In the genomic region with DNA sequence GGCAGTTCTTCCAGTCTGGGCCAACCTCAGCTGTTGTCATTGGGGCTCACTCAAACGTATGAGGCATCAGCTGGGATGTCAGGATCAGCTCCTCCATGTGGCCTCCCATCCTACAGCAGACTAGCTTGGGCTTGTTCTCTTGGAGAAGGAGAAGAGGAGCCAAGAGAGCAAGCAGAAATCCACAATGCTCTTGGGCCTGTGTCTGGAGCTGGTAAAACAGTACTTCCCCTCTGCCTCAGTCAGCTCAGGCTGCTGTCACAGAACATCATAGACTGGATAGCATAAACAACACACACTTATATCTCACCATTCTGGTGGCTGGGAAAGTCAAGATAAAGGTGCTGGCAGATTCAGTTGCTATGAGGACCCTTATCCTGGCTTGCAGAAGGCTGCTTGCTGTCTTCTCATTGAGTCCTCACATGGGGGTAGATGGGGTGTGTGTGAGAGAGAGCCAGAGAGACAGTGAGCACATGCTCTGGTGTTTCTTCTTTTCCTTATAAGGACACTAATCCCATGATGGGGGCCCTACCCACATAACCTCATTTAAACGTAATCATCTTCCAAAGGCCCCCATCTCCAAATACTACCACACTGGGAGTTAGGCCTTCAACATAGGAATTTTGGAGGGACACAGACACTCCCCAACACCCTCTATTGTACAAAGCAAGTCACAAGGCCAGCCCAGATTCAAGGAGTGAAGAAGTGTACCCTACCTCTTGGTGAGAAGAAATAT, we compare ENCODE assay signal across 21 cellular contexts.
"Had no signal": no experiment of that assay in that cellular context is flagged by ENCODE, and none has a peak within 500 bp of the region (broad histone marks: within the 10 kb centered on the region; RNA-seq: fewer than 3 reads in every experiment).

No MANE protein-coding gene starts in this region.

- H3K27me3 ChIP-seq: esophagus muscularis mucosa, gastroesophageal sphincter, right lobe of liver, tibial nerve had no signal

- H3K4me1 Mint-ChIP-seq: activated naive CD8-positive, alpha-beta T cell treated with anti-CD3 and anti-CD28 coated beads, Interleukin-2, amount 50 U/mL, for 24 hours; naive B cell; stimulated activated effector memory CD8-positive, alpha-beta T cell treated with anti-CD3 and anti-CD28 coated beads, Interleukin-12 subunit alpha, Interleukin-12 subunit beta, amount 100 ng/mL, for 72 hours; stimulated activated naive CD8-positive, alpha-beta T cell treated with anti-CD3 and anti-CD28 coated beads, Interleukin-15, amount 100 ng/mL, for 72 hours had no signal

- H3K36me3 Mint-ChIP-seq: naive B cell; stimulated activated effector memory CD8-positive, alpha-beta T cell treated with anti-CD3 and anti-CD28 coated beads, Interleukin-12 subunit alpha, Interleukin-12 subunit beta, amount 100 ng/mL, for 72 hours had no signal

- H3K4me3 ChIP-seq: esophagus muscularis mucosa, gastroesophageal sphincter, lower lobe of right lung, right lobe of liver, tibial nerve had no signal

- H3K27ac ChIP-seq: esophagus muscularis mucosa, gastroesophageal sphincter, lower lobe of right lung, right lobe of liver, tibial nerve had no signal

- DNase-seq: activated CD4-positive, alpha-beta memory T cell treated with anti-CD3 and anti-CD28 coated beads, Interleukin-2, amount 10 ng/mL, durations not matched to agents 7 days and 5 days; activated CD4-positive, alpha-beta T cell treated with anti-CD3 and anti-CD28 coated beads for 48 hours; activated gamma-delta T cell; activated naive CD4-positive, alpha-beta T cell treated with anti-CD3 and anti-CD28 coated beads, Interleukin-2, amount 50 U/mL, for 16 hours; activated naive CD8-positive, alpha-beta T cell treated with anti-CD3 and anti-CD28 coated beads, Interleukin-2, amount 50 U/mL, for 24 hours; central memory CD4-positive, alpha-beta T cell; dermis blood vessel endothelial cell; effector CD8-positive, alpha-beta T cell; head of caudate nucleus; islet precursor cell; lower lobe of right lung; naive B cell; right lobe of liver; small intestine; stimulated activated CD4-positive, alpha-beta T cell treated with anti-CD3 and anti-CD28 coated beads, Interleukin-2, amount 100 ng/mL, for 24 hours; stimulated activated naive CD8-positive, alpha-beta T cell treated with anti-CD3 and anti-CD28 coated beads, Interleukin-15, amount 100 ng/mL, for 72 hours had no signal

- H3K4me1 ChIP-seq: esophagus muscularis mucosa, gastroesophageal sphincter, lower lobe of right lung, right lobe of liver, tibial nerve had no signal

- ATAC-seq: activated naive CD8-positive, alpha-beta T cell treated with anti-CD3 and anti-CD28 coated beads, Interleukin-2, amount 50 U/mL, for 24 hours; gastroesophageal sphincter; lower lobe of right lung; stimulated activated effector memory CD8-positive, alpha-beta T cell treated with anti-CD3 and anti-CD28 coated beads, Interleukin-12 subunit alpha, Interleukin-12 subunit beta, amount 100 ng/mL, for 72 hours; stimulated activated naive CD8-positive, alpha-beta T cell treated with anti-CD3 and anti-CD28 coated beads, Interleukin-15, amount 100 ng/mL, for 72 hours had no signal

- H3K27me3 Mint-ChIP-seq: activated CD4-positive, alpha-beta memory T cell treated with anti-CD3 and anti-CD28 coated beads, Interleukin-2, amount 10 ng/mL, durations not matched to agents 7 days and 5 days; activated naive CD8-positive, alpha-beta T cell treated with anti-CD3 and anti-CD28 coated beads, Interleukin-2, amount 50 U/mL, for 24 hours had no signal

- H3K36me3 ChIP-seq: esophagus muscularis mucosa, gastroesophageal sphincter, lower lobe of right lung, right lobe of liver, tibial nerve had no signal

- H3K9me3 ChIP-seq: esophagus muscularis mucosa, gastroesophageal sphincter, lower lobe of right lung, right lobe of liver had no signal

- H3K4me3 Mint-ChIP-seq: activated CD4-positive, alpha-beta memory T cell treated with anti-CD3 and anti-CD28 coated beads, Interleukin-2, amount 10 ng/mL, durations not matched to agents 7 days and 5 days; activated naive CD8-positive, alpha-beta T cell treated with anti-CD3 and anti-CD28 coated beads, Interleukin-2, amount 50 U/mL, for 24 hours; activated T-helper 1 cell treated with anti-CD3 and anti-CD28 coated beads, Interleukin-12 subunit alpha, Interleukin-12 subunit beta, Interleukin-2, Interleukin-4 antibody, amounts not matched to agents 30 ng/mL and 10 ng/mL and 1 ng/mL, durations not matched to agents 14 hours and 24 hours and 36 hours; naive B cell; stimulated activated effector memory CD8-positive, alpha-beta T cell treated with anti-CD3 and anti-CD28 coated beads, Interleukin-12 subunit alpha, Interleukin-12 subunit beta, amount 100 ng/mL, for 72 hours; stimulated activated naive CD8-positive, alpha-beta T cell treated with anti-CD3 and anti-CD28 coated beads, Interleukin-15, amount 100 ng/mL, for 72 hours had no signal

- H3K27ac Mint-ChIP-seq: activated CD4-positive, alpha-beta memory T cell treated with anti-CD3 and anti-CD28 coated beads, Interleukin-2, amount 10 ng/mL, durations not matched to agents 7 days and 5 days; activated naive CD8-positive, alpha-beta T cell treated with anti-CD3 and anti-CD28 coated beads, Interleukin-2, amount 50 U/mL, for 24 hours; activated T-helper 1 cell treated with anti-CD3 and anti-CD28 coated beads, Interleukin-12 subunit alpha, Interleukin-12 subunit beta, Interleukin-2, Interleukin-4 antibody, amounts not matched to agents 30 ng/mL and 10 ng/mL and 1 ng/mL, durations not matched to agents 14 hours and 24 hours and 36 hours; stimulated activated effector memory CD8-positive, alpha-beta T cell treated with anti-CD3 and anti-CD28 coated beads, Interleukin-12 subunit alpha, Interleukin-12 subunit beta, amount 100 ng/mL, for 72 hours; stimulated activated naive CD8-positive, alpha-beta T cell treated with anti-CD3 and anti-CD28 coated beads, Interleukin-15, amount 100 ng/mL, for 72 hours had no signal

- H3K9me3 Mint-ChIP-seq: activated naive CD8-positive, alpha-beta T cell treated with anti-CD3 and anti-CD28 coated beads, Interleukin-2, amount 50 U/mL, for 24 hours; activated T-helper 1 cell treated with anti-CD3 and anti-CD28 coated beads, Interleukin-12 subunit alpha, Interleukin-12 subunit beta, Interleukin-2, Interleukin-4 antibody, amounts not matched to agents 30 ng/mL and 10 ng/mL and 1 ng/mL, durations not matched to agents 14 hours and 24 hours and 36 hours; stimulated activated effector memory CD8-positive, alpha-beta T cell treated with anti-CD3 and anti-CD28 coated beads, Interleukin-12 subunit alpha, Interleukin-12 subunit beta, amount 100 ng/mL, for 72 hours; stimulated activated naive CD8-positive, alpha-beta T cell treated with anti-CD3 and anti-CD28 coated beads, Interleukin-15, amount 100 ng/mL, for 72 hours had no signal
